ENCODE assay signal across 8 cellular contexts in genomic region chr3:30655187-30655812, GRCh38. TPM values are rescaled to one million over a fixed set of nuclear protein-coding genes. Genes with fewer than 3 reads are reported as not detected.
DNase-seq lines count a peak whose midpoint lies in the region; ATAC-seq lines count a peak whose summit lies in the region.

No MANE protein-coding gene starts in this region.

- peak overlapping the region; percentile 99 for H3K27ac Mint-ChIP-seq in activated CD4-positive, alpha-beta memory T cell treated with anti-CD3 and anti-CD28 coated beads, Interleukin-2, amount 10 ng/mL, durations not matched to agents 7 days and 5 days

- peak overlapping the region; percentile 40 for H3K4me3 Mint-ChIP-seq in activated CD4-positive, alpha-beta memory T cell treated with anti-CD3 and anti-CD28 coated beads, Interleukin-2, amount 10 ng/mL, durations not matched to agents 7 days and 5 days

- DNase-seq in activated CD4-positive, alpha-beta memory T cell treated with anti-CD3 and anti-CD28 coated beads, Interleukin-2, amount 10 ng/mL, durations not matched to agents 7 days and 5 days = peak; percentile 44
- no peak for DNase-seq in NCI-H2227 (lab: John Stamatoyannopoulos, UW; ENCODE audit: unreplicated experiment)
- DNase-seq in inferior parietal cortex (ENCODE audit: extremely low spot score) = no peak
- DNase-seq in NCI-H524 treated with DMSO at 0.1 percent for 48 hours (lab: John Stamatoyannopoulos, UW) = no peak
- DNase-seq in stimulated activated CD4-positive, alpha-beta T cell treated with anti-CD3 and anti-CD28 coated beads, Interleukin-2, amount 100 ng/mL, for 48 hours = no peak

- no peaks in the 10 kb centered on the region for H3K27me3 Mint-ChIP-seq in activated CD4-positive, alpha-beta memory T cell treated with anti-CD3 and anti-CD28 coated beads, Interleukin-2, amount 10 ng/mL, durations not matched to agents 7 days and 5 days

- H3K4me1 Mint-ChIP-seq in activated CD4-positive, alpha-beta memory T cell treated with anti-CD3 and anti-CD28 coated beads, Interleukin-2, amount 10 ng/mL, durations not matched to agents 7 days and 5 days = peaks cover 94% of the 10 kb centered on the region

- H3K9me3 Mint-ChIP-seq in activated CD4-positive, alpha-beta memory T cell treated with anti-CD3 and anti-CD28 coated beads, Interleukin-2, amount 10 ng/mL, durations not matched to agents 7 days and 5 days = no peaks in the 10 kb centered on the region

- peak; percentile 44 for ATAC-seq in GM18499 (IDR thresholded peaks at IDR 0.05; ENCODE audit: insufficient read depth, unreplicated experiment)
- ATAC-seq in HG03159 (IDR thresholded peaks at IDR 0.05; ENCODE audit: unreplicated experiment) = peak; percentile 37

- peak overlapping the region; percentile 49 for H3K27ac ChIP-seq in layer of hippocampus (ENCODE audit: low read depth, low read length)

- no peaks in the 10 kb centered on the region for H3K27me3 ChIP-seq in layer of hippocampus (ENCODE audit: control insufficient read depth, insufficient read depth, low read length)

- CTCF ChIA-PET in activated CD4-positive, alpha-beta memory T cell treated with anti-CD3 and anti-CD28 coated beads, Interleukin-2, amount 10 ng/mL, durations not matched to agents 7 days and 5 days (lab: Charles Lee) = interaction anchor here (0.9 to 1.7 kb wide), 7 partner anchors 12 to 48 kb away, joined by 3 to 11 read pairs (median 5); no protein-coding TSS in a partner anchor

- H3K36me3 Mint-ChIP-seq in activated CD4-positive, alpha-beta memory T cell treated with anti-CD3 and anti-CD28 coated beads, Interleukin-2, amount 10 ng/mL, durations not matched to agents 7 days and 5 days (ENCODE audit: low read depth) = peaks cover 86% of the 10 kb centered on the region

- POLR2A ChIA-PET in activated CD4-positive, alpha-beta memory T cell treated with anti-CD3 and anti-CD28 coated beads, Interleukin-2, amount 10 ng/mL, durations not matched to agents 7 days and 5 days (lab: Charles Lee) = interaction anchor here (0.5 to 15.5 kb wide), 18 partner anchors 8 to 877 kb away, joined by 3 to 303 read pairs (median 4); partner anchors contain the start of genes STT3B and TGFBR2

RNA-seq across cellular contexts. Expression of gene TGFBR2, which starts 48.9 kb away (rescaled TPM):
- total RNA-seq in activated CD4-positive, alpha-beta memory T cell treated with anti-CD3 and anti-CD28 coated beads, Interleukin-2, amount 10 ng/mL, durations not matched to agents 7 days and 5 days = 10 to 100 TPM; 60.1 to 60.8 TPM
